In the genomic region with DNA sequence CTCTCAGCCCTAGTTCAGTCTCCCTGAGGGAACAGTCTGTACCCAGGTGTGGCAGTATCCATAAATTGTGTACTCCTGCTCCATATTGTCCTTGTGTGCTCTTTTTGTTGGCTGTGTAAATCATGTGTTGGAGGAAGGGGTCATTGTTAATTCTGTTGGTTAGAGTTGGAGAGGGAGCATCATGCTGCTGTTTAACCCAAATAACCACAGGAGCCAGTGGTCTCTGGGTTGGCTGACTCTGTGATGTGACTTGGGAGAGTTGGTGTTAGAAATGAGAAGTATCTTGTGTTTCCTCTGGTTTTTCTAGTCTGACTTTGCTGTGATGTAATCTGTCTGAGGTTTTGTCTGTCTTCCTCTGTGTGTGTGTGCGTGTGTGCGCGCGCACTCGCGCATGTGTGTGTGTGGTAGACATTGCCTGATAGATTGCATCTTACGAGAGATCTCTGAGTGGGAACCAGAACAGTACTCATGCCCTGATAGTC, we compare ENCODE assay signal across 9 cellular contexts. TPM values are rescaled to one million over a fixed set of nuclear protein-coding genes. Genes with fewer than 3 reads are reported as not detected.
DNase-seq lines count a peak whose midpoint lies in the region; ATAC-seq and TF ChIP-seq lines count a peak whose summit lies in the region.
"Had no signal": no experiment of that assay in that cellular context is flagged by ENCODE, and none has a peak within 500 bp of the region (broad histone marks: within the 10 kb centered on the region; RNA-seq: fewer than 3 reads in every experiment).

No MANE protein-coding gene starts in this region.

- intact Hi-C loops in left lung (cut with DNase I), result no loop called here

- peak overlapping the region; percentile 79 to 87 for H3K27ac ChIP-seq in left lung

- DNase-seq in T-helper 1 cell (peak; percentile 67 to 91 (median 78)), left lung (peak; percentile 90 to 98), NCI-H146 treated with DMSO at 0.1 percent for 48 hours (lab: John Stamatoyannopoulos, UW; ENCODE audit: unreplicated experiment) (no peak), BE2C (no peak)
- DNase-seq in activated naive CD8-positive, alpha-beta T cell treated with anti-CD3 and anti-CD28 coated beads, Interleukin-2, amount 50 U/mL, for 16 hours (ENCODE audit: low read depth, low spot score), result peak; percentile 54
- DNase-seq in stimulated activated CD8-positive, alpha-beta memory T cell treated with anti-CD3 and anti-CD28 coated beads, Interleukin-15, amount 100 ng/mL, for 1 hour (ENCODE audit: low read depth), result peak; percentile 57

- H3K4me1 ChIP-seq in left lung, result peaks cover 41 to 83% of the 10 kb centered on the region in 2 donors
- H3K4me1 ChIP-seq in BE2C, result no peaks in the 10 kb centered on the region

- TF ChIP-seq CTCF in left lung (IDR thresholded peaks at IDR 0.05), result no peak
- no peak for TF ChIP-seq CTCF in BE2C (IDR thresholded peaks at IDR 0.05; ENCODE audit: low read depth, low read length)

- H3K27me3 ChIP-seq in left lung (no peaks in the 10 kb centered on the region), BE2C (no peaks in the 10 kb centered on the region)

- TF ChIP-seq POLR2A in GM18526 (IDR thresholded peaks at IDR 0.05; ENCODE audit: extremely low read depth, insufficient read length), result peak; percentile 46

- no peaks in the 10 kb centered on the region for H3K9me3 ChIP-seq in left lung
- no peaks in the 10 kb centered on the region for H3K9me3 ChIP-seq in BE2C

- ATAC-seq in HG02981 (IDR thresholded peaks at IDR 0.05; ENCODE audit: unreplicated experiment), result peak; percentile 87
- peak; percentile 83 for ATAC-seq in left lung

- peak overlapping the region in 1 of 2 donors; percentile 22 for H3K4me3 ChIP-seq in left lung
- no peak overlapping the region for H3K4me3 ChIP-seq in BE2C (ENCODE audit: low read depth, low read length)

- peaks cover 0 to 37% of the 10 kb centered on the region in 2 donors for H3K36me3 ChIP-seq in left lung
- 0 out of 2 replicates have a peak, but pooled peaks cover 4% of the 10 kb centered on the region for H3K36me3 ChIP-seq in BE2C

RNA-seq across cellular contexts. Expression of gene CTNND1, which starts 30.5 kb away (rescaled TPM):
- total RNA-seq in left lung, result 100 to 1,000 TPM; 187 to 217 TPM
- 39.9 TPM for polyA plus RNA-seq in BE2C (2012; ENCODE audit: insufficient read depth, insufficient read length, low read depth)

RNA-seq across cellular contexts. Expression of gene BTBD18, which starts 40.5 kb away (rescaled TPM):
- not detected for total RNA-seq in left lung
- not detected for polyA plus RNA-seq in BE2C (2012; ENCODE audit: insufficient read depth, insufficient read length, low read depth)
- total RNA-seq: SK-MEL-5 had no signal

RNA-seq across cellular contexts. Expression of gene SELENOH, which starts 50.8 kb away (rescaled TPM):
- 100 to 1,000 TPM in 1 of 2 donors, 10 to 100 TPM in 1; 94.1 to 108 TPM for total RNA-seq in left lung
- polyA plus RNA-seq in BE2C (2012; ENCODE audit: insufficient read depth, insufficient read length, low read depth), result 58.1 TPM

Comparison
In these comparisons a context has a peak if more than half of its experiments do, and no peak if none do; other contexts are left out.
1. DNase-seq: peak in T-helper 1 cell (5 of 5), activated naive CD8-positive, alpha-beta T cell treated with anti-CD3 and anti-CD28 coated beads, Interleukin-2, amount 50 U/mL, for 16 hours (single experiment), left lung (2 of 2) and stimulated activated CD8-positive, alpha-beta memory T cell treated with anti-CD3 and anti-CD28 coated beads, Interleukin-15, amount 100 ng/mL, for 1 hour (single experiment); none in NCI-H146 treated with DMSO at 0.1 percent for 48 hours (single experiment) and BE2C (single experiment).